Comparison of ENCODE assay signal across 1 cellular context in the genomic region with DNA sequence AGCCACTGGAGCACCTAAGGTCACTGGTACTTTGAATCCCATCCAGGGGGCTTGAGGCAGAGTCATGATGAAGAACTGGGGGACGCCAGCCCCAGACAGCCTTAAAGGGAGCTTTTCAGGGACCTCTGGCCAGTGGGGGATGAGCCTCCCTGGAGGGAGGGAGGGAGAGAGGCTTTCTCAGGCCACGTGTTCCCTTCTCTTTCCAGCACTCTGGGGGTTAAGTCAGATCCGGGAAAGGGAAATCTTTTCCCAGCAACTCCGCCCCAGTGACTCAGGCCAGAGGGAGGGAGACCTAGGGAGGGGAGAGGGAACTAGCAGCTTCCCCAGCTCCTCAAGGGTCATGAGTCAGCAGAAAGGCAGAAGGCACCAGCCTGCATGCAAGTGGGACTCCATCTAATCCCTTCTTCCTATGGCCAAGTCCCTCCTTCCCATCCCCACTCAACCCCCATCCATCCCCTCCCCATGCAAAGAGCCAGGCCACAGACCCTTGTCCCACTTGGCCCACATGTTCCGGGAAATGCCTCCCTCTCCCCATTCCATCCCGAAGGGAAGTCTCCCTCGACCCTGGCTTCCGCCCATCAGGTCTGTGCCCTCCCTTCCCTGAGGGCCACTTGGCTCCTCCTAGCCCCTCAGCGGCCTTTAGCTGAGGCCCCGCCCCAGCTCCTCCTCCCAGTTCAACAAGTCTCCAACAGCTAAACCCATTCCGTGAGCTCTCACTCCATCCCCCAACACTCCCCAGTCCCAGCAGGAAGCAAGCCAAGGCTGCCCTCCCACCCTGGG.
A peak's percentile ranks its signal among the peaks of the same experiment; 100 is the strongest.
TF ChIP-seq lines count a peak whose summit lies in the region.

No MANE protein-coding gene starts in this region.

TF ChIP-seq in HepG2, 621 proteins besides CTCF, POLR2A, EP300 and RAD21 (continued from another document and continues in another):
- TF ChIP-seq, protein P1, sequence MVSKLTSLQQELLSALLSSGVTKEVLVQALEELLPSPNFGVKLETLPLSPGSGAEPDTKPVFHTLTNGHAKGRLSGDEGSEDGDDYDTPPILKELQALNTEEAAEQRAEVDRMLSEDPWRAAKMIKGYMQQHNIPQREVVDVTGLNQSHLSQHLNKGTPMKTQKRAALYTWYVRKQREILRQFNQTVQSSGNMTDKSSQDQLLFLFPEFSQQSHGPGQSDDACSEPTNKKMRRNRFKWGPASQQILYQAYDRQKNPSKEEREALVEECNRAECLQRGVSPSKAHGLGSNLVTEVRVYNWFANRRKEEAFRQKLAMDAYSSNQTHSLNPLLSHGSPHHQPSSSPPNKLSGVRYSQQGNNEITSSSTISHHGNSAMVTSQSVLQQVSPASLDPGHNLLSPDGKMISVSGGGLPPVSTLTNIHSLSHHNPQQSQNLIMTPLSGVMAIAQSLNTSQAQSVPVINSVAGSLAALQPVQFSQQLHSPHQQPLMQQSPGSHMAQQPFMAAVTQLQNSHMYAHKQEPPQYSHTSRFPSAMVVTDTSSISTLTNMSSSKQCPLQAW (CRISPR knock-in tag; IDR thresholded peaks at IDR 0.05), result no peak; the same call in 1 of the 2 replicates
- TF ChIP-seq, protein P2, sequence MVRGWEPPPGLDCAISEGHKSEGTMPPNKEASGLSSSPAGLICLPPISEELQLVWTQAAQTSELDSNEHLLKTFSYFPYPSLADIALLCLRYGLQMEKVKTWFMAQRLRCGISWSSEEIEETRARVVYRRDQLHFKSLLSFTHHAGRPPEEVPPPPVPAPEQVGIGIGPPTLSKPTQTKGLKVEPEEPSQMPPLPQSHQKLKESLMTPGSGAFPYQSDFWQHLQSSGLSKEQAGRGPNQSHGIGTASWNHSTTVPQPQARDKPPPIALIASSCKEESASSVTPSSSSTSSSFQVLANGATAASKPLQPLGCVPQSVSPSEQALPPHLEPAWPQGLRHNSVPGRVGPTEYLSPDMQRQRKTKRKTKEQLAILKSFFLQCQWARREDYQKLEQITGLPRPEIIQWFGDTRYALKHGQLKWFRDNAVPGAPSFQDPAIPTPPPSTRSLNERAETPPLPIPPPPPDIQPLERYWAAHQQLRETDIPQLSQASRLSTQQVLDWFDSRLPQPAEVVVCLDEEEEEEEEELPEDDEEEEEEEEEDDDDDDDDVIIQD (CRISPR knock-in tag; IDR thresholded peaks at IDR 0.05; ENCODE audit: low read depth), result no peak
- TF ChIP-seq SATB2 (CRISPR knock-in tag; IDR thresholded peaks at IDR 0.05) (no peak), MXD4 (CRISPR knock-in tag; IDR thresholded peaks at IDR 0.05) (no peak), ZFP62 (CRISPR knock-in tag; IDR thresholded peaks at IDR 0.05) (no peak), ZNF629 (CRISPR knock-in tag; conservative IDR thresholded peaks at IDR 0.05) (0 out of 2 replicates have a peak, but pooled peaks have one; percentile 3), ZSCAN25 (CRISPR knock-in tag; IDR thresholded peaks at IDR 0.05) (0 out of 2 replicates have a peak, but pooled peaks have one; percentile 10), GTF3A (CRISPR knock-in tag; conservative IDR thresholded peaks at IDR 0.05) (0 out of 2 replicates have a peak, but pooled peaks have one; percentile 17), ZBTB21 (CRISPR knock-in tag; IDR thresholded peaks at IDR 0.05) (no peak), CBFB (CRISPR knock-in tag; IDR thresholded peaks at IDR 0.05) (no peak), SMC3 (IDR thresholded peaks at IDR 0.05; ENCODE audit: low read length) (no peak), ZNF337 (CRISPR knock-in tag; IDR thresholded peaks at IDR 0.05; ENCODE audit: borderline replicate concordance, low read depth) (no peak), KLF9 (CRISPR knock-in tag; IDR thresholded peaks at IDR 0.05; ENCODE audit: low read depth) (no peak), ZNF543 (CRISPR knock-in tag; IDR thresholded peaks at IDR 0.05) (0 out of 2 replicates have a peak, but pooled peaks have one; percentile 52), ZNF839 (CRISPR knock-in tag; IDR thresholded peaks at IDR 0.05; ENCODE audit: borderline replicate concordance) (no peak), HIVEP1 (CRISPR knock-in tag; IDR thresholded peaks at IDR 0.05) (no peak), AGO1 (IDR thresholded peaks at IDR 0.05; ENCODE audit: low read depth, low read length, poor library complexity, severe bottlenecking) (no peak), KMT2A (CRISPR knock-in tag; IDR thresholded peaks at IDR 0.05) (no peak; the same call in 1 of the 2 replicates), PAWR (CRISPR knock-in tag; IDR thresholded peaks at IDR 0.05; ENCODE audit: borderline replicate concordance) (no peak), ZNF552 (CRISPR knock-in tag; IDR thresholded peaks at IDR 0.05; ENCODE audit: borderline replicate concordance) (no peak), ZNF530 (CRISPR knock-in tag; IDR thresholded peaks at IDR 0.05; ENCODE audit: low read depth) (no peak)
- TF ChIP-seq, protein P3, sequence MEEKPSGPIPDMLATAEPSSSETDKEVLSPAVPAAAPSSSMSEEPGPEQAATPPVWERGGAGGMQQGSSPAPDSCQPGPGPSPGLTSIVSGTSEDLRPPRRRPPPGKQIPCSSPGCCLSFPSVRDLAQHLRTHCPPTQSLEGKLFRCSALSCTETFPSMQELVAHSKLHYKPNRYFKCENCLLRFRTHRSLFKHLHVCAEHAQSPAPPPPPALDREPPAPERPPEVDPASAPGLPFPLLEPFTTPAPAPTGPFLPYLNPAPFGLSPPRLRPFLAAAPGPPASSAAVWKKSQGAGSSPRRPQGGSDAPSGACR (CRISPR knock-in tag; IDR thresholded peaks at IDR 0.05), result 0 out of 2 replicates have a peak, but pooled peaks have one; percentile 10
- TF ChIP-seq, protein P4, sequence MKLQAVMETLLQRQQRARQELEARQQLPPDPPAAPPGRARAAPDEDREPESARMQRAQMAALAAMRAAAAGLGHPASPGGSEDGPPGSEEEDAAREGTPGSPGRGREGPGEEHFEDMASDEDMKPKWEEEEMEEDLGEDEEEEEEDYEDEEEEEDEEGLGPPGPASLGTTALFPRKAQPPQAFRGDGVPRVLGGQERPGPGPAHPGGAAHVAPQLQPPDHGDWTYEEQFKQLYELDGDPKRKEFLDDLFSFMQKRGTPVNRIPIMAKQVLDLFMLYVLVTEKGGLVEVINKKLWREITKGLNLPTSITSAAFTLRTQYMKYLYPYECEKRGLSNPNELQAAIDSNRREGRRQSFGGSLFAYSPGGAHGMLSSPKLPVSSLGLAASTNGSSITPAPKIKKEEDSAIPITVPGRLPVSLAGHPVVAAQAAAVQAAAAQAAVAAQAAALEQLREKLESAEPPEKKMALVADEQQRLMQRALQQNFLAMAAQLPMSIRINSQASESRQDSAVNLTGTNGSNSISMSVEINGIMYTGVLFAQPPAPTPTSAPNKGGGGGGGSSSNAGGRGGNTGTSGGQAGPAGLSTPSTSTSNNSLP (IDR thresholded peaks at IDR 0.05; ENCODE audit: low read depth, low read length), result no peak; the same call in 1 of the 2 replicates
- TF ChIP-seq, protein P5, sequence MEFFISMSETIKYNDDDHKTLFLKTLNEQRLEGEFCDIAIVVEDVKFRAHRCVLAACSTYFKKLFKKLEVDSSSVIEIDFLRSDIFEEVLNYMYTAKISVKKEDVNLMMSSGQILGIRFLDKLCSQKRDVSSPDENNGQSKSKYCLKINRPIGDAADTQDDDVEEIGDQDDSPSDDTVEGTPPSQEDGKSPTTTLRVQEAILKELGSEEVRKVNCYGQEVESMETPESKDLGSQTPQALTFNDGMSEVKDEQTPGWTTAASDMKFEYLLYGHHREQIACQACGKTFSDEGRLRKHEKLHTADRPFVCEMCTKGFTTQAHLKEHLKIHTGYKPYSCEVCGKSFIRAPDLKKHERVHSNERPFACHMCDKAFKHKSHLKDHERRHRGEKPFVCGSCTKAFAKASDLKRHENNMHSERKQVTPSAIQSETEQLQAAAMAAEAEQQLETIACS (CRISPR knock-in tag; IDR thresholded peaks at IDR 0.05), result no peak
- TF ChIP-seq, protein P6, sequence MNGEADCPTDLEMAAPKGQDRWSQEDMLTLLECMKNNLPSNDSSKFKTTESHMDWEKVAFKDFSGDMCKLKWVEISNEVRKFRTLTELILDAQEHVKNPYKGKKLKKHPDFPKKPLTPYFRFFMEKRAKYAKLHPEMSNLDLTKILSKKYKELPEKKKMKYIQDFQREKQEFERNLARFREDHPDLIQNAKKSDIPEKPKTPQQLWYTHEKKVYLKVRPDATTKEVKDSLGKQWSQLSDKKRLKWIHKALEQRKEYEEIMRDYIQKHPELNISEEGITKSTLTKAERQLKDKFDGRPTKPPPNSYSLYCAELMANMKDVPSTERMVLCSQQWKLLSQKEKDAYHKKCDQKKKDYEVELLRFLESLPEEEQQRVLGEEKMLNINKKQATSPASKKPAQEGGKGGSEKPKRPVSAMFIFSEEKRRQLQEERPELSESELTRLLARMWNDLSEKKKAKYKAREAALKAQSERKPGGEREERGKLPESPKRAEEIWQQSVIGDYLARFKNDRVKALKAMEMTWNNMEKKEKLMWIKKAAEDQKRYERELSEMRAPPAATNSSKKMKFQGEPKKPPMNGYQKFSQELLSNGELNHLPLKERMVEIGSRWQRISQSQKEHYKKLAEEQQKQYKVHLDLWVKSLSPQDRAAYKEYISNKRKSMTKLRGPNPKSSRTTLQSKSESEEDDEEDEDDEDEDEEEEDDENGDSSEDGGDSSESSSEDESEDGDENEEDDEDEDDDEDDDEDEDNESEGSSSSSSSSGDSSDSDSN (CRISPR knock-in tag; IDR thresholded peaks at IDR 0.05), result peak; percentile 51; the same call in 1 of the 2 replicates
- TF ChIP-seq, protein P7, sequence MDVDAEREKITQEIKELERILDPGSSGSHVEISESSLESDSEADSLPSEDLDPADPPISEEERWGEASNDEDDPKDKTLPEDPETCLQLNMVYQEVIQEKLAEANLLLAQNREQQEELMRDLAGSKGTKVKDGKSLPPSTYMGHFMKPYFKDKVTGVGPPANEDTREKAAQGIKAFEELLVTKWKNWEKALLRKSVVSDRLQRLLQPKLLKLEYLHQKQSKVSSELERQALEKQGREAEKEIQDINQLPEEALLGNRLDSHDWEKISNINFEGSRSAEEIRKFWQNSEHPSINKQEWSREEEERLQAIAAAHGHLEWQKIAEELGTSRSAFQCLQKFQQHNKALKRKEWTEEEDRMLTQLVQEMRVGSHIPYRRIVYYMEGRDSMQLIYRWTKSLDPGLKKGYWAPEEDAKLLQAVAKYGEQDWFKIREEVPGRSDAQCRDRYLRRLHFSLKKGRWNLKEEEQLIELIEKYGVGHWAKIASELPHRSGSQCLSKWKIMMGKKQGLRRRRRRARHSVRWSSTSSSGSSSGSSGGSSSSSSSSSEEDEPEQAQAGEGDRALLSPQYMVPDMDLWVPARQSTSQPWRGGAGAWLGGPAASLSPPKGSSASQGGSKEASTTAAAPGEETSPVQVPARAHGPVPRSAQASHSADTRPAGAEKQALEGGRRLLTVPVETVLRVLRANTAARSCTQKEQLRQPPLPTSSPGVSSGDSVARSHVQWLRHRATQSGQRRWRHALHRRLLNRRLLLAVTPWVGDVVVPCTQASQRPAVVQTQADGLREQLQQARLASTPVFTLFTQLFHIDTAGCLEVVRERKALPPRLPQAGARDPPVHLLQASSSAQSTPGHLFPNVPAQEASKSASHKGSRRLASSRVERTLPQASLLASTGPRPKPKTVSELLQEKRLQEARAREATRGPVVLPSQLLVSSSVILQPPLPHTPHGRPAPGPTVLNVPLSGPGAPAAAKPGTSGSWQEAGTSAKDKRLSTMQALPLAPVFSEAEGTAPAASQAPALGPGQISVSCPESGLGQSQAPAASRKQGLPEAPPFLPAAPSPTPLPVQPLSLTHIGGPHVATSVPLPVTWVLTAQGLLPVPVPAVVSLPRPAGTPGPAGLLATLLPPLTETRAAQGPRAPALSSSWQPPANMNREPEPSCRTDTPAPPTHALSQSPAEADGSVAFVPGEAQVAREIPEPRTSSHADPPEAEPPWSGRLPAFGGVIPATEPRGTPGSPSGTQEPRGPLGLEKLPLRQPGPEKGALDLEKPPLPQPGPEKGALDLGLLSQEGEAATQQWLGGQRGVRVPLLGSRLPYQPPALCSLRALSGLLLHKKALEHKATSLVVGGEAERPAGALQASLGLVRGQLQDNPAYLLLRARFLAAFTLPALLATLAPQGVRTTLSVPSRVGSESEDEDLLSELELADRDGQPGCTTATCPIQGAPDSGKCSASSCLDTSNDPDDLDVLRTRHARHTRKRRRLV (CRISPR knock-in tag; IDR thresholded peaks at IDR 0.05), result no peak
- TF ChIP-seq, protein P8, sequence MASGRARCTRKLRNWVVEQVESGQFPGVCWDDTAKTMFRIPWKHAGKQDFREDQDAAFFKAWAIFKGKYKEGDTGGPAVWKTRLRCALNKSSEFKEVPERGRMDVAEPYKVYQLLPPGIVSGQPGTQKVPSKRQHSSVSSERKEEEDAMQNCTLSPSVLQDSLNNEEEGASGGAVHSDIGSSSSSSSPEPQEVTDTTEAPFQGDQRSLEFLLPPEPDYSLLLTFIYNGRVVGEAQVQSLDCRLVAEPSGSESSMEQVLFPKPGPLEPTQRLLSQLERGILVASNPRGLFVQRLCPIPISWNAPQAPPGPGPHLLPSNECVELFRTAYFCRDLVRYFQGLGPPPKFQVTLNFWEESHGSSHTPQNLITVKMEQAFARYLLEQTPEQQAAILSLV (CRISPR knock-in tag; IDR thresholded peaks at IDR 0.05; ENCODE audit: borderline replicate concordance), result peak; percentile 65; the same call in 1 of the 2 replicates
- TF ChIP-seq, protein P9, sequence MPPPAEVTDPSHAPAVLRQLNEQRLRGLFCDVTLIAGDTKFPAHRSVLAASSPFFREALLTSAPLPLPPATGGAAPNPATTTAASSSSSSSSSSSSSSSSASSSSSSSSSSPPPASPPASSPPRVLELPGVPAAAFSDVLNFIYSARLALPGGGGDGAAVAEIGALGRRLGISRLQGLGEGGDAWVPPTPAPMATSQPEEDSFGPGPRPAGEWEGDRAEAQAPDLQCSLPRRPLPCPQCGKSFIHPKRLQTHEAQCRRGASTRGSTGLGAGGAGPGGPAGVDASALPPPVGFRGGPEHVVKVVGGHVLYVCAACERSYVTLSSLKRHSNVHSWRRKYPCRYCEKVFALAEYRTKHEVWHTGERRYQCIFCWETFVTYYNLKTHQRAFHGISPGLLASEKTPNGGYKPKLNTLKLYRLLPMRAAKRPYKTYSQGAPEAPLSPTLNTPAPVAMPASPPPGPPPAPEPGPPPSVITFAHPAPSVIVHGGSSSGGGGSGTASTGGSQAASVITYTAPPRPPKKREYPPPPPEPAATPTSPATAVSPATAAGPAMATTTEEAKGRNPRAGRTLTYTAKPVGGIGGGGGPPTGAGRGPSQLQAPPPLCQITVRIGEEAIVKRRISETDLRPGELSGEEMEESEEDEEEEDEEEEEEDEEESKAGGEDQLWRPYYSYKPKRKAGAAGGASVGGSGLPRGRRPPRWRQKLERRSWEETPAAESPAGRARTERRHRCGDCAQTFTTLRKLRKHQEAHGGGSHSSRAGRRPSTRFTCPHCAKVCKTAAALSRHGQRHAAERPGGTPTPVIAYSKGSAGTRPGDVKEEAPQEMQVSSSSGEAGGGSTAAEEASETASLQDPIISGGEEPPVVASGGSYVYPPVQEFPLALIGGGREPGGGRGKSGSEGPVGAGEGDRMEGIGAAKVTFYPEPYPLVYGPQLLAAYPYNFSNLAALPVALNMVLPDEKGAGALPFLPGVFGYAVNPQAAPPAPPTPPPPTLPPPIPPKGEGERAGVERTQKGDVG (CRISPR knock-in tag; IDR thresholded peaks at IDR 0.05; ENCODE audit: borderline replicate concordance), result no peak
- TF ChIP-seq, protein P10, sequence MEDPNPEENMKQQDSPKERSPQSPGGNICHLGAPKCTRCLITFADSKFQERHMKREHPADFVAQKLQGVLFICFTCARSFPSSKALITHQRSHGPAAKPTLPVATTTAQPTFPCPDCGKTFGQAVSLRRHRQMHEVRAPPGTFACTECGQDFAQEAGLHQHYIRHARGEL (CRISPR knock-in tag; IDR thresholded peaks at IDR 0.05), result no peak
- TF ChIP-seq, protein P11, sequence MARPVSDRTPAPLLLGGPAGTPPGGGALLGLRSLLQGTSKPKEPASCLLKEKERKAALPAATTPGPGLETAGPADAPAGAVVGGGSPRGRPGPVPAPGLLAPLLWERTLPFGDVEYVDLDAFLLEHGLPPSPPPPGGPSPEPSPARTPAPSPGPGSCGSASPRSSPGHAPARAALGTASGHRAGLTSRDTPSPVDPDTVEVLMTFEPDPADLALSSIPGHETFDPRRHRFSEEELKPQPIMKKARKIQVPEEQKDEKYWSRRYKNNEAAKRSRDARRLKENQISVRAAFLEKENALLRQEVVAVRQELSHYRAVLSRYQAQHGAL (CRISPR knock-in tag; IDR thresholded peaks at IDR 0.05; ENCODE audit: not compliant biosample characterization), result no peak
